ENCODE assay signal across 8 cellular contexts in genomic region chr11:68008381-68009337, GRCh38. TPM values are rescaled to one million over a fixed set of nuclear protein-coding genes. Genes with fewer than 3 reads are reported as not detected.
DNase-seq lines count a peak whose midpoint lies in the region; ATAC-seq, FAIRE-seq and TF ChIP-seq lines count a peak whose summit lies in the region.

No MANE protein-coding gene starts in this region.

- no peak overlapping the region for H4K91ac ChIP-seq in H9 (ENCODE audit: insufficient read length, low read depth, low read length)

- H3K27ac Mint-ChIP-seq in H9 = 0 out of 7 replicates have a peak overlapping the region, but pooled peaks of 1 of the 3 experiments have one; percentile 28

- no peak overlapping the region for H3K4ac ChIP-seq in H9 (ENCODE audit: low read depth, low read length)

- dilution Hi-C loops in keratinocyte (cut with MboI; ENCODE audit: extremely low pct_ligation_motif_present, low sequenced_read_pairs) = no loop called here

- no peak overlapping the region; a peak in 2 of 5 replicates for H3K4me3 Mint-ChIP-seq in H9

- no peaks in the 10 kb centered on the region for H3K9me1 ChIP-seq in keratinocyte (ENCODE audit: control insufficient read depth, extremely low read depth, insufficient read depth, low read length)

- no peak overlapping the region for H3K4me3 ChIP-seq in PC-9
- H3K4me3 ChIP-seq in keratinocyte (ENCODE audit: control insufficient read depth in 2 of 3, extremely low read depth in 1 of 3, insufficient read depth in 2 of 3, low read depth in 1 of 3, low read length in 3 of 3) = no peak overlapping the region
- H3K4me3 ChIP-seq in thymus (ENCODE audit: low read length) = no peak overlapping the region

- H4K5ac ChIP-seq in H9 (ENCODE audit: insufficient read length, low read depth, low read length) = no peak overlapping the region

- no peak overlapping the region for H3T11ph ChIP-seq in H9 (ENCODE audit: low read length)

- H3K27me3 ChIP-seq in PC-9 (ENCODE audit: insufficient read depth, low read depth) (no peaks in the 10 kb centered on the region), keratinocyte (ENCODE audit: control insufficient read depth, extremely low read depth, insufficient read depth, low read length) (no peaks in the 10 kb centered on the region), thymus (ENCODE audit: control insufficient read depth, insufficient read depth) (peaks cover 12% of the 10 kb centered on the region), H9 (ENCODE audit: insufficient read depth, low read length) (no peaks in the 10 kb centered on the region)

- peaks cover 2% of the 10 kb centered on the region for H3K27me3 Mint-ChIP-seq in H9 (ENCODE audit: low read depth)

- no peak overlapping the region for H3K23ac ChIP-seq in H9 (ENCODE audit: insufficient read length, low read depth, low read length)

- CTCF ChIA-PET in PC-9 (lab: Charles Lee) = interaction anchor here (0.6 kb wide), 1 partner anchor 422 kb away, joined by 8 read pairs; no protein-coding TSS in a partner anchor

- H3K4me1 ChIP-seq in PC-9 (replicated peaks; ENCODE audit: insufficient read depth) (peaks cover 58% of the 10 kb centered on the region), keratinocyte (ENCODE audit: control insufficient read depth, extremely low read depth, insufficient read depth, low read length) (peaks cover 31% of the 10 kb centered on the region), thymus (ENCODE audit: control insufficient read depth, insufficient read depth, low read length) (peaks cover 11% of the 10 kb centered on the region), H9 (ENCODE audit: insufficient read depth, low read length) (no peaks in the 10 kb centered on the region; the same call in 1 of the 2 replicates)

- BruUV-seq in PC-9 (replicated peaks; lab: Mats Ljungman, UMichigan) = no TSS peak

- TF ChIP-seq CTCF in PC-9 (conservative IDR thresholded peaks at IDR 0.05) (no peak), keratinocyte (optimal IDR thresholded peaks at IDR 0.05 in 1 of 3, IDR thresholded peaks at IDR 0.05 in 1 of 3, conservative IDR thresholded peaks at IDR 0.05 in 1 of 3; ENCODE audit: extremely low read depth in 1 of 3, insufficient read depth in 2 of 3, low read length in 3 of 3) (no peak), H9 (conservative IDR thresholded peaks at IDR 0.05) (no peak)

- no peak overlapping the region for H2BK120ac ChIP-seq in H9 (ENCODE audit: low read depth, low read length, poor library complexity, severe bottlenecking)

- H3K9ac ChIP-seq in keratinocyte (ENCODE audit: control insufficient read depth, extremely low read depth, insufficient read depth, low read length) (no peak overlapping the region), H9 (ENCODE audit: extremely low read depth, insufficient read length, low read length) (no peak overlapping the region)

- no peak for ATAC-seq in HG02885 (IDR thresholded peaks at IDR 0.05; ENCODE audit: poor library complexity, unreplicated experiment)

- intact Hi-C loops in PC-9 (cut with micrococcal nuclease; ENCODE audit: unreplicated experiment) = no loop called here

- H2BK5ac ChIP-seq in H9 (ENCODE audit: insufficient read length, low read length) = no peak overlapping the region

- H3F3A ChIP-seq in PC-9 (ENCODE audit: insufficient read depth, low read depth) = peaks cover 57% of the 10 kb centered on the region

- H4K8ac ChIP-seq in H9 (replicated peaks; ENCODE audit: insufficient read length, low read depth, low read length) = no peak overlapping the region

- DNase-seq in NCI-H2081 (lab: John Stamatoyannopoulos, UW) (peak; percentile 41 to 75), NCI-H2081 treated with DMSO at 0.1 percent for 48 hours (lab: John Stamatoyannopoulos, UW) (no peak), PC-9 (no peak), keratinocyte (ENCODE audit: low read depth, low spot score) (no peak), H9 (no peak), hepatic stellate cell (ENCODE audit: low spot score) (no peak)

- H2BK20ac ChIP-seq in H9 (ENCODE audit: low read depth, low read length, poor library complexity, severe bottlenecking) = no peak overlapping the region

- no peak overlapping the region for H3K18ac ChIP-seq in H9 (ENCODE audit: insufficient read length, low read depth, low read length)

- H3K4me2 ChIP-seq in PC-9 (peak overlapping the region; percentile 81), keratinocyte (ENCODE audit: control insufficient read depth, extremely low read depth, insufficient read depth, low read depth, low read length) (peak overlapping the region; percentile 22), H9 (ENCODE audit: insufficient read depth, insufficient read length, low read length) (no peak overlapping the region)

- no peaks in the 10 kb centered on the region for H4K20me1 ChIP-seq in PC-9 (ENCODE audit: insufficient read depth)
- no peaks in the 10 kb centered on the region for H4K20me1 ChIP-seq in keratinocyte (ENCODE audit: control insufficient read depth, extremely low read depth, insufficient read depth, low read length)
- no peaks in the 10 kb centered on the region for H4K20me1 ChIP-seq in H9 (ENCODE audit: control insufficient read depth, insufficient read depth, insufficient read length)

- no peak for FAIRE-seq in keratinocyte (lab: Jason Lieb, UNC)

- H3K36me3 ChIP-seq in PC-9 (ENCODE audit: low read depth) = no peaks in the 10 kb centered on the region
- H3K36me3 ChIP-seq in keratinocyte (ENCODE audit: control insufficient read depth in 2 of 2, extremely low read depth in 1 of 2, insufficient read depth in 2 of 2, low read length in 2 of 2) = no peaks in the 10 kb centered on the region
- no peaks in the 10 kb centered on the region for H3K36me3 ChIP-seq in thymus (ENCODE audit: control insufficient read depth, insufficient read depth)

- H3K14ac ChIP-seq in H9 (ENCODE audit: insufficient read depth, low read length) = no peak overlapping the region

- no peaks in the 10 kb centered on the region for H3K9me2 ChIP-seq in PC-9 (ENCODE audit: insufficient read depth)

- no peak overlapping the region for H3K56ac ChIP-seq in H9 (ENCODE audit: insufficient read length, low read depth, low read length)

- H3K36me3 Mint-ChIP-seq in H9 (ENCODE audit: insufficient read depth in 1 of 3, low read depth in 3 of 3) = no peaks in the 10 kb centered on the region

- 44% methylated on average over 27 of the region's 27 CpGs for WGBS in thymus
- WGBS in H9 (ENCODE audit: extremely low coverage, insufficient read length, low lambda C conversion rate) = no CpG with 5 or more reads among the region's 27 CpGs

- no peaks in the 10 kb centered on the region for H3K23me2 ChIP-seq in H9 (ENCODE audit: insufficient read length, low read depth, low read length, poor library complexity, severe bottlenecking)

- no peak overlapping the region for H2BK12ac ChIP-seq in H9 (ENCODE audit: insufficient read length, low read depth, low read length)

- H3K79me2 ChIP-seq in PC-9 (ENCODE audit: low read depth) (peaks cover 18% of the 10 kb centered on the region; the same call in 1 of the 2 replicates), keratinocyte (ENCODE audit: control insufficient read depth, insufficient read depth, low read length) (no peaks in the 10 kb centered on the region), H9 (ENCODE audit: insufficient read depth, low read length) (no peaks in the 10 kb centered on the region)

- H3K27ac ChIP-seq in PC-9 (peak overlapping the region; percentile 93), keratinocyte (ENCODE audit: control insufficient read depth, insufficient read depth, low read length) (no peak overlapping the region), thymus (ENCODE audit: low read depth) (peak overlapping the region; percentile 19), H9 (ENCODE audit: insufficient read length, low read depth, low read length) (no peak overlapping the region)

- H3K79me1 ChIP-seq in H9 (ENCODE audit: insufficient read depth, low read depth, low read length, poor library complexity, severe bottlenecking) = no peaks in the 10 kb centered on the region

- H2AFZ ChIP-seq in PC-9 (no peak overlapping the region), keratinocyte (ENCODE audit: control insufficient read depth, low read length) (peak overlapping the region; percentile 30), H9 (ENCODE audit: low read length) (no peak overlapping the region)

- peaks cover 0 to 5% of the 10 kb centered on the region in 2 experiments; a peak in 1 of 5 replicates for H3K9me3 Mint-ChIP-seq in H9

- peaks cover 20 to 43% of the 10 kb centered on the region in 2 experiments for H3K4me1 Mint-ChIP-seq in H9

- no peak overlapping the region for H2AK5ac ChIP-seq in H9 (ENCODE audit: insufficient read length, low read length)

- H3K9me3 ChIP-seq in PC-9 (ENCODE audit: insufficient read depth, low read depth) (no peaks in the 10 kb centered on the region), keratinocyte (ENCODE audit: control insufficient read depth, low read depth, low read length) (no peaks in the 10 kb centered on the region), thymus (ENCODE audit: control insufficient read depth) (peaks cover 1% of the 10 kb centered on the region), H9 (ENCODE audit: control insufficient read depth, low read depth, low read length) (no peaks in the 10 kb centered on the region)

- POLR2A ChIA-PET in PC-9 (lab: Charles Lee; ENCODE audit: unreplicated experiment) = no interaction called here

- no peak overlapping the region for H2BK15ac ChIP-seq in H9 (ENCODE audit: low read depth, low read length)

RNA-seq across cellular contexts. Expression of gene ALDH3B1, which starts 1.5 kb away (rescaled TPM):
- total RNA-seq in PC-9 (2021) (98.1 and 104 TPM in 2 replicates), H9 (2021) (not detected in 2 replicates)
- polyA plus RNA-seq in keratinocyte (0.07 to 0.16 TPM (median 0.08 TPM) in 3 replicates), thymus (3.9 TPM)
- 0.50 TPM for polyA plus RNA-seq in keratinocyte (2011; ENCODE audit: low read depth)
- 0.05 and 0.09 TPM in 2 replicates for polyA plus RNA-seq in keratinocyte (2011; cell fraction: cytosol; rRNA removed)
- 0.04 and 0.09 TPM in 2 replicates for polyA plus RNA-seq in keratinocyte (2011; cell fraction: nucleus; rRNA removed)
- polyA plus RNA-seq in keratinocyte (2012; ENCODE audit: low replicate concordance) = 0.11 and 0.14 TPM in 2 replicates
- polyA minus RNA-seq in keratinocyte = 0.16 TPM in 1 of 3 replicates, not detected in the others
- not detected for polyA minus RNA-seq in keratinocyte (2011; cell fraction: cytosol; rRNA and poly(A)+ RNA removed)
- polyA minus RNA-seq in keratinocyte (2011; cell fraction: nucleus; rRNA and poly(A)+ RNA removed) = 0.84 TPM in 1 of 2 replicates, not detected in the other

RNA-seq across cellular contexts. Expression of gene UNC93B1, which starts 4.8 kb away (rescaled TPM):
- total RNA-seq in PC-9 (2021) = 75.5 and 94.4 TPM in 2 replicates
- 15.4 to 17.5 TPM (median 16.5 TPM) in 3 replicates for polyA plus RNA-seq in keratinocyte
- polyA plus RNA-seq in keratinocyte (2011; ENCODE audit: low read depth) = 8.3 TPM
- 5.7 and 8.6 TPM in 2 replicates for polyA plus RNA-seq in keratinocyte (2011; cell fraction: cytosol; rRNA removed)
- 18.5 and 21.1 TPM in 2 replicates for polyA plus RNA-seq in keratinocyte (2011; cell fraction: nucleus; rRNA removed)
- polyA plus RNA-seq in keratinocyte (2012; ENCODE audit: low replicate concordance) = 5.6 and 12.6 TPM in 2 replicates
- polyA minus RNA-seq in keratinocyte = 19.6 to 44.1 TPM (median 21.8 TPM) in 3 replicates
- polyA minus RNA-seq in keratinocyte (2011; cell fraction: cytosol; rRNA and poly(A)+ RNA removed) = 22.4 TPM
- 16.4 and 18.0 TPM in 2 replicates for polyA minus RNA-seq in keratinocyte (2011; cell fraction: nucleus; rRNA and poly(A)+ RNA removed)
- 30.8 TPM for polyA plus RNA-seq in thymus
- 21.7 and 23.3 TPM in 2 replicates for total RNA-seq in H9 (2021)

RNA-seq across cellular contexts. Expression of gene NDUFS8, which starts 21.8 kb away (rescaled TPM):
- total RNA-seq in PC-9 (2021) (270 and 275 TPM in 2 replicates), H9 (2021) (213 and 214 TPM in 2 replicates)
- polyA plus RNA-seq in keratinocyte (51.7 to 99.9 TPM (median 65.2 TPM) in 3 replicates), thymus (84.1 TPM)
- polyA plus RNA-seq in keratinocyte (2011; ENCODE audit: low read depth) = 88.9 TPM
- polyA plus RNA-seq in keratinocyte (2011; cell fraction: cytosol; rRNA removed) = 42.8 and 124 TPM in 2 replicates
- 45.3 and 53.2 TPM in 2 replicates for polyA plus RNA-seq in keratinocyte (2011; cell fraction: nucleus; rRNA removed)
- 116 and 181 TPM in 2 replicates for polyA plus RNA-seq in keratinocyte (2012; ENCODE audit: low replicate concordance)
- 37.6 to 87.5 TPM (median 62.8 TPM) in 3 replicates for polyA minus RNA-seq in keratinocyte
- 200 TPM for polyA minus RNA-seq in keratinocyte (2011; cell fraction: cytosol; rRNA and poly(A)+ RNA removed)
- 25.8 and 32.4 TPM in 2 replicates for polyA minus RNA-seq in keratinocyte (2011; cell fraction: nucleus; rRNA and poly(A)+ RNA removed)

RNA-seq across cellular contexts. Expression of gene TCIRG1, which starts 30.2 kb away (rescaled TPM):
- total RNA-seq in PC-9 (2021) (125 and 175 TPM in 2 replicates), H9 (2021) (24.4 and 27.1 TPM in 2 replicates)
- polyA plus RNA-seq in keratinocyte (12.7 to 31.6 TPM (median 17.8 TPM) in 3 replicates), thymus (236 TPM)
- 7.2 TPM for polyA plus RNA-seq in keratinocyte (2011; ENCODE audit: low read depth)
- polyA plus RNA-seq in keratinocyte (2011; cell fraction: cytosol; rRNA removed) = 3.3 and 6.7 TPM in 2 replicates
- polyA plus RNA-seq in keratinocyte (2011; cell fraction: nucleus; rRNA removed) = 99.0 and 125 TPM in 2 replicates
- 8.9 and 26.0 TPM in 2 replicates for polyA plus RNA-seq in keratinocyte (2012; ENCODE audit: low replicate concordance)
- 18.3 to 28.8 TPM (median 25.8 TPM) in 3 replicates for polyA minus RNA-seq in keratinocyte
- 34.9 TPM for polyA minus RNA-seq in keratinocyte (2011; cell fraction: cytosol; rRNA and poly(A)+ RNA removed)
- 34.0 and 37.2 TPM in 2 replicates for polyA minus RNA-seq in keratinocyte (2011; cell fraction: nucleus; rRNA and poly(A)+ RNA removed)

Comparison
In these comparisons a context has a peak if more than half of its experiments do, and no peak if none do; other contexts are left out.
1. DNase-seq: peak in NCI-H2081 (2 of 2); none in NCI-H2081 treated with DMSO at 0.1 percent for 48 hours (single experiment), PC-9 (0 of 2), keratinocyte (single experiment), H9 (single experiment) and hepatic stellate cell (single experiment).
2. H3K27ac ChIP-seq: peak in PC-9 (single experiment) and thymus (single experiment); none in keratinocyte (single experiment) and H9 (single experiment).
3. RNA of gene ALDH3B1, which starts 1.5 kb away (total RNA-seq): 98.1 to 104 TPM in PC-9; not detected in H9; every median in the first group is over 10 times any median in the second.